28 cellular contexts compared by ENCODE assay signal in genomic region chr2:132963161-132963560, GRCh38.
A peak's percentile ranks its signal among the peaks of the same experiment; 100 is the strongest.
DNase-seq lines count a peak whose midpoint lies in the region; ATAC-seq, FAIRE-seq and TF ChIP-seq lines count a peak whose summit lies in the region.
"Had no signal": no experiment of that assay in that cellular context is flagged by ENCODE, and none has a peak within 500 bp of the region (broad histone marks: within the 10 kb centered on the region; RNA-seq: fewer than 3 reads in every experiment).

No MANE protein-coding gene starts in this region.

- no peak for TF ChIP-seq RAD21 in A549 (conservative IDR thresholded peaks at IDR 0.05 in 1 of 2, IDR thresholded peaks at IDR 0.05 in 1 of 2)

- WGBS in A549 (ENCODE audit: missing lambda C conversion rate): 48% methylated on average over 2 of the region's 2 CpGs
- 48 to 59% methylated on average over 2 of the region's 2 CpGs for WGBS in heart right ventricle, 2 donors

- H3K4me2 ChIP-seq in A549 (no peak overlapping the region), neural progenitor cell (no peak overlapping the region)
- H3K4me2 ChIP-seq: BLaER1 had no signal

- H3K79me2 ChIP-seq in neural progenitor cell (ENCODE audit: low read depth): no peaks in the 10 kb centered on the region

- H3K9me3 ChIP-seq in A549 (no peaks in the 10 kb centered on the region), A673 (ENCODE audit: low read depth, low read length, poor library complexity, severe bottlenecking) (no peaks in the 10 kb centered on the region), SK-N-MC (ENCODE audit: low read depth, low read length) (no peaks in the 10 kb centered on the region), neural progenitor cell (ENCODE audit: low read depth) (no peaks in the 10 kb centered on the region), heart right ventricle (peaks cover 0 to 4% (median 0%) of the 10 kb centered on the region in 11 donors)
- H3K9me3 ChIP-seq: BE2C, BLaER1 had no signal

- H3K27ac ChIP-seq in A549 (no peak overlapping the region), A673 (ENCODE audit: low read depth, low read length, poor library complexity, severe bottlenecking) (no peak overlapping the region), SK-N-MC (peak overlapping the region; percentile 77), neural progenitor cell (no peak overlapping the region), heart right ventricle (no peak overlapping the region)
- H3K27ac ChIP-seq: BLaER1 had no signal

- H3K9ac ChIP-seq in SK-N-MC (ENCODE audit: insufficient read length) (peak overlapping the region; percentile 30), neural progenitor cell (no peak overlapping the region)
- H3K9ac ChIP-seq: BLaER1 had no signal

- BruUV-seq in A673 (replicated peaks; lab: Mats Ljungman, UMichigan): TSS peak; percentile 15

- H3K4me3 ChIP-seq in A549 (no peak overlapping the region), A673 (ENCODE audit: low read depth, low read length, poor library complexity, severe bottlenecking) (no peak overlapping the region), SK-N-MC (peak overlapping the region; percentile 42; the same call in 1 of the 2 replicates), neural progenitor cell (no peak overlapping the region), heart right ventricle (no peak overlapping the region)
- H3K4me3 ChIP-seq: BLaER1, GM12878 had no signal

- POLR2A ChIA-PET in A549 (lab: Yijun Ruan, JAX) (no interaction called here), A673 (lab: Charles Lee; ENCODE audit: low non-redundant PET) (no interaction called here)

- DNase-seq in A549 (ENCODE audit: low read depth in 1 of 2, low spot score in 1 of 2) (no peak), A673 (ENCODE audit: low spot score) (no peak), SK-N-MC (ENCODE audit: low read depth, low spot score) (no peak), neural progenitor cell (ENCODE audit: low spot score) (no peak), heart right ventricle (no peak), posterior cingulate gyrus (no peak)
- DNase-seq: 8988T; ACHN; BE2C; C1 segment of cervical spinal cord; CD4-positive, alpha-beta memory T cell; CD4-positive, CD25-positive, alpha-beta regulatory T cell; CD8-positive, alpha-beta memory T cell; COR-L47; DMS 273 treated with DMSO at 0.1 percent for 48 hours; DMS153; DMS53; DMS79; DND-41; EL; GDM1 had no signal

- ATAC-seq in A549 (no peak), GM19351 (IDR thresholded peaks at IDR 0.05; ENCODE audit: unreplicated experiment) (no peak), heart right ventricle (no peak)
- ATAC-seq: GM12878 had no signal

- no peak overlapping the region for H3K4me3 Mint-ChIP-seq in neural progenitor cell
- H3K4me3 Mint-ChIP-seq: CD14-positive monocyte; CD4-positive, alpha-beta memory T cell; CD4-positive, CD25-positive, alpha-beta regulatory T cell; CD8-positive, alpha-beta memory T cell had no signal

- no peak for TF ChIP-seq POLR2A in A549 (IDR thresholded peaks at IDR 0.05; ENCODE audit: low read length)

- no peaks in the 10 kb centered on the region for H4K20me1 ChIP-seq in neural progenitor cell (ENCODE audit: low read depth)
- H4K20me1 ChIP-seq: BLaER1 had no signal

- peaks cover 2% of the 10 kb centered on the region for H3K9me3 Mint-ChIP-seq in neural progenitor cell

- FAIRE-seq in A549 (lab: Jason Lieb, UNC): no peak
- FAIRE-seq: A204.1, GM12878, GM12892, GM18507 had no signal

- peaks cover 2% of the 10 kb centered on the region for H3K36me3 Mint-ChIP-seq in neural progenitor cell
- H3K36me3 Mint-ChIP-seq: CD14-positive monocyte; CD4-positive, alpha-beta memory T cell; CD4-positive, CD25-positive, alpha-beta regulatory T cell; CD8-positive, alpha-beta memory T cell had no signal

- TF ChIP-seq CTCF in A549 (IDR thresholded peaks at IDR 0.05): no peak
- no peak for TF ChIP-seq CTCF in A673 (conservative IDR thresholded peaks at IDR 0.05; ENCODE audit: low read depth, low read length)
- TF ChIP-seq CTCF in neural progenitor cell (IDR thresholded peaks at IDR 0.05): no peak
- TF ChIP-seq CTCF in heart right ventricle (IDR thresholded peaks at IDR 0.05): no peak

- CTCF ChIA-PET in A549 (lab: Yijun Ruan, JAX) (interaction anchor here (1.5 kb wide), 1 partner anchor 29 kb away, joined by 4 read pairs; no protein-coding TSS in a partner anchor), A673 (lab: Charles Lee) (no interaction called here)

- no peaks in the 10 kb centered on the region for H3K27me3 ChIP-seq in A673 (replicated peaks; ENCODE audit: insufficient read depth, low read depth, low read length, poor library complexity)
- H3K27me3 ChIP-seq in neural progenitor cell: no peaks in the 10 kb centered on the region
- no peaks in the 10 kb centered on the region for H3K27me3 ChIP-seq in heart right ventricle
- H3K27me3 ChIP-seq: BE2C, BLaER1 had no signal

- no peak for TF ChIP-seq EP300 in A549 (IDR thresholded peaks at IDR 0.05)

- H3K4me1 Mint-ChIP-seq in neural progenitor cell: peaks cover 21% of the 10 kb centered on the region
- H3K4me1 Mint-ChIP-seq: CD14-positive monocyte; CD4-positive, alpha-beta memory T cell; CD4-positive, CD25-positive, alpha-beta regulatory T cell; CD8-positive, alpha-beta memory T cell had no signal

- H3K4me1 ChIP-seq in A549 (no peaks in the 10 kb centered on the region), A673 (ENCODE audit: insufficient read depth, low read length, poor library complexity, severe bottlenecking) (peaks cover 21% of the 10 kb centered on the region), neural progenitor cell (no peaks in the 10 kb centered on the region), heart right ventricle (no peaks in the 10 kb centered on the region)
- H3K4me1 ChIP-seq: BE2C, BLaER1 had no signal

- intact Hi-C loops in A673 (cut with micrococcal nuclease; ENCODE audit: unreplicated experiment): no loop called here
- intact Hi-C loops in heart right ventricle (cut with DNase I): no loop called here
- intact Hi-C loops in posterior cingulate gyrus (cut with DNase I): no loop called here

- no peak overlapping the region for H2AFZ ChIP-seq in neural progenitor cell (replicated peaks)

- H3F3A ChIP-seq in neural progenitor cell (ENCODE audit: low read depth): no peaks in the 10 kb centered on the region

- peak overlapping the region; percentile 51 for H3K27ac Mint-ChIP-seq in neural progenitor cell
- H3K27ac Mint-ChIP-seq: CD14-positive monocyte; CD4-positive, alpha-beta memory T cell; CD4-positive, CD25-positive, alpha-beta regulatory T cell; CD8-positive, alpha-beta memory T cell had no signal

- no peaks in the 10 kb centered on the region for H3K27me3 Mint-ChIP-seq in neural progenitor cell (ENCODE audit: insufficient read depth, low read depth)
- H3K27me3 Mint-ChIP-seq: CD4-positive, CD25-positive, alpha-beta regulatory T cell; CD8-positive, alpha-beta memory T cell had no signal

- H3K36me3 ChIP-seq in A673 (ENCODE audit: insufficient read depth, low read length, poor library complexity, severe bottlenecking) (no peaks in the 10 kb centered on the region), SK-N-MC (ENCODE audit: insufficient read depth, low read length) (no peaks in the 10 kb centered on the region), neural progenitor cell (no peaks in the 10 kb centered on the region), heart right ventricle (no peaks in the 10 kb centered on the region)
- H3K36me3 ChIP-seq: BE2C, BLaER1 had no signal

TF ChIP-seq in A549, 52 proteins besides CTCF, POLR2A, EP300 and RAD21:
- peak; percentile 64 for TF ChIP-seq MAFK (IDR thresholded peaks at IDR 0.05; ENCODE audit: partially characterized antibody)
- no peak for TF ChIP-seq CBX2 (IDR thresholded peaks at IDR 0.05; ENCODE audit: borderline replicate concordance, low read depth)
- TF ChIP-seq CEBPB (IDR thresholded peaks at IDR 0.05): no peak
TF ChIP-seq in A549: peak in this region for 1.
